ENCODE assay signal across 11 cellular contexts in the genomic region with DNA sequence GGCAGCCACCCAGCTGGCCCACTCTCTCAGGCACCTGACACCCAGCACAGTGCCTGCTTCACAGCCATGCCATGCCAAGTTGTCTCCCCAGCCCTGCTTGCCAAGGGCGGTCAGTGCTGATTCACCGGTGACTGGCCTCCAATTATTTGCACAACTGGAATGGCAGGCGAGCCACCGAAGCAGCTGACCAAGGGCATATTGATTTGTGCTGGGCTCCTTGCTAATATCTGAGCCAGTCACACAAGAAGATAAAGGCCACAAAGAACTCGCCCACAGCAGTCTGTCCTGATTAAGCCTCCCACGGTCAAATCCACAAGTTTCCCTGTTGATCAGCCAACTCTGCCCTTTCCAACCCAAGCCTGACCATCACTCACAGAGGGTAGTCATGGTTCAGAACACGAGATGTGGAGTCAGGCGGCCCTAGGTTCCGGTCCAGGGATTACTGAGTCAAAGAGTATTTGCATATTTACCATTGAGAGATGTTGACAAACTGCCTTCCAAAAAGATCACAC. TPM values are rescaled to one million over a fixed set of nuclear protein-coding genes. Genes with fewer than 3 reads are reported as not detected.
DNase-seq lines count a peak whose midpoint lies in the region; ATAC-seq and TF ChIP-seq lines count a peak whose summit lies in the region.
"Had no signal": no experiment of that assay in that cellular context is flagged by ENCODE, and none has a peak within 500 bp of the region (broad histone marks: within the 10 kb centered on the region; RNA-seq: fewer than 3 reads in every experiment).

No MANE protein-coding gene starts in this region.

- no peak overlapping the region for H3K4me3 ChIP-seq in BLaER1 treated with 17β-estradiol and CSF1 and Interleukin-3, amounts not matched to agents 10 nM and 100 nM
- no peak overlapping the region for H3K4me3 ChIP-seq in astrocyte of the spinal cord (ENCODE audit: low read depth, low read length)
- H3K4me3 ChIP-seq in right lobe of liver, result no peak overlapping the region
- H3K4me3 ChIP-seq: SK-N-MC had no signal

- in situ Hi-C loops in astrocyte of the spinal cord (cut with HindIII; ENCODE audit: low sequenced_read_pairs), result no loop called here

- H4K20me1 ChIP-seq in BLaER1 treated with 17β-estradiol and CSF1 and Interleukin-3, amounts not matched to agents 10 nM and 100 nM, result no peaks in the 10 kb centered on the region

- WGBS in right lobe of liver (ENCODE audit: insufficient coverage, low coverage, low lambda C conversion rate, missing lambda C conversion rate), result 29% methylated on average over 5 of the region's 9 CpGs

- no peaks in the 10 kb centered on the region for H3K36me3 ChIP-seq in BLaER1 treated with 17β-estradiol and CSF1 and Interleukin-3, amounts not matched to agents 10 nM and 100 nM
- H3K36me3 ChIP-seq in right lobe of liver, result no peaks in the 10 kb centered on the region
- H3K36me3 ChIP-seq: neutrophil had no signal

- H3K9ac ChIP-seq in BLaER1 treated with 17β-estradiol and CSF1 and Interleukin-3, amounts not matched to agents 10 nM and 100 nM, result no peak overlapping the region

- peak; percentile 14 for TF ChIP-seq POLR2A in right lobe of liver (IDR thresholded peaks at IDR 0.05)

- intact Hi-C loops in right lobe of liver (cut with DNase I), result loop anchor here in 1 of 2 donors (10.0 kb wide), 1 partner anchor 118 kb away; no protein-coding TSS in a partner anchor

- H3K27me3 ChIP-seq in BLaER1 treated with 17β-estradiol and CSF1 and Interleukin-3, amounts not matched to agents 10 nM and 100 nM, result no peaks in the 10 kb centered on the region
- no peaks in the 10 kb centered on the region for H3K27me3 ChIP-seq in right lobe of liver
- H3K27me3 ChIP-seq: neutrophil had no signal

- DNase-seq in astrocyte of the spinal cord (ENCODE audit: low read depth, low spot score), result peak; percentile 62
- peak; percentile 90 to 97 (median 95) for DNase-seq in right lobe of liver
- no peak for DNase-seq in NOMO-1 treated with DMSO at 0.1 percent for 48 hours (lab: John Stamatoyannopoulos, UW; ENCODE audit: unreplicated experiment)
- no peak for DNase-seq in NCI-H2081 (lab: John Stamatoyannopoulos, UW)
- no peak for DNase-seq in NCI-H1436 (lab: John Stamatoyannopoulos, UW)
- DNase-seq in stimulated activated naive CD4-positive, alpha-beta T cell (lab: John Stamatoyannopoulos, UW), result no peak
- DNase-seq: NCI-H1092 had no signal

- H3K9me3 ChIP-seq in BLaER1 treated with 17β-estradiol and CSF1 and Interleukin-3, amounts not matched to agents 10 nM and 100 nM (replicated peaks in 1 of 11), result no peaks in the 10 kb centered on the region
- no peaks in the 10 kb centered on the region for H3K9me3 ChIP-seq in right lobe of liver
- H3K9me3 ChIP-seq: neutrophil had no signal

- H3K27ac ChIP-seq in BLaER1 treated with 17β-estradiol and CSF1 and Interleukin-3, amounts not matched to agents 10 nM and 100 nM, result peak overlapping the region in 3 of 11 experiments; percentile 42 to 55 (median 42); a peak in 4 of 22 replicates
- peak overlapping the region; percentile 35 to 61 (median 44) for H3K27ac ChIP-seq in right lobe of liver
- H3K27ac ChIP-seq: neutrophil, SK-N-MC had no signal

- TF ChIP-seq CTCF in astrocyte of the spinal cord (IDR thresholded peaks at IDR 0.05; ENCODE audit: low read depth, low read length) (no peak), right lobe of liver (IDR thresholded peaks at IDR 0.05) (no peak)

- H3K4me2 ChIP-seq in BLaER1 treated with 17β-estradiol and CSF1 and Interleukin-3, amounts not matched to agents 10 nM and 100 nM, result peak overlapping the region; percentile 41 to 83 (median 66)

- peaks cover 26 to 56% (median 40%) of the 10 kb centered on the region in 10 experiments for H3K4me1 ChIP-seq in BLaER1 treated with 17β-estradiol and CSF1 and Interleukin-3, amounts not matched to agents 10 nM and 100 nM
- peaks cover 0 to 53% (median 26%) of the 10 kb centered on the region in 4 donors for H3K4me1 ChIP-seq in right lobe of liver

- peak; percentile 35 for ATAC-seq in HG03439 (IDR thresholded peaks at IDR 0.05; ENCODE audit: unreplicated experiment)
- ATAC-seq in right lobe of liver, result peak; percentile 75 to 81 (median 80)

RNA-seq across cellular contexts. Expression of gene EEIG1, which starts 6.4 kb away (rescaled TPM):
- 10 to 100 TPM in 5 of 6 experiments, 1 to 10 TPM in 1; 9.7 to 54.1 (median 23.6) TPM for total RNA-seq in right lobe of liver

RNA-seq across cellular contexts. Expression of gene DPM2, which starts 49.5 kb away (rescaled TPM):
- total RNA-seq in right lobe of liver, result 10 to 100 TPM; 10.6 to 19.1 (median 13.9) TPM

RNA-seq across cellular contexts. Expression of gene PIP5KL1, which starts 56.6 kb away (rescaled TPM):
- total RNA-seq in right lobe of liver, result under 1 TPM in 3 of 6 experiments, not detected in 3; 0.58 to 0.81 (median 0.70) TPM

Comparison
In these comparisons a context has a peak if more than half of its experiments do, and no peak if none do; other contexts are left out.
1. DNase-seq: peak in astrocyte of the spinal cord (single experiment) and right lobe of liver (3 of 3); none in NOMO-1 treated with DMSO at 0.1 percent for 48 hours (single experiment), NCI-H2081 (0 of 2), NCI-H1436 (single experiment) and stimulated activated naive CD4-positive, alpha-beta T cell (0 of 6).